ENCODE assay signal across 10 cellular contexts in genomic region chr3:158495503-158495902, GRCh38.
"Had no signal": no experiment of that assay in that cellular context is flagged by ENCODE, and none has a peak within 500 bp of the region (broad histone marks: within the 10 kb centered on the region; RNA-seq: fewer than 3 reads in every experiment).

No MANE protein-coding gene starts in this region.

- H3K4me1 ChIP-seq: HAP-1 had no signal

- H3K9me3 ChIP-seq: HAP-1 had no signal

- H3K4me3 ChIP-seq: GM23338, HAP-1, K562 had no signal

- ATAC-seq: GM23338, HCT116, HepG2, K562 had no signal

- H3K27ac ChIP-seq: HL-60 had no signal

- H3K36me3 ChIP-seq: HAP-1 had no signal

- DNase-seq: H7, HFFc6, IMR-90, KG1 had no signal
